Comparison of ENCODE assay signal across 8 cellular contexts in the genomic region with DNA sequence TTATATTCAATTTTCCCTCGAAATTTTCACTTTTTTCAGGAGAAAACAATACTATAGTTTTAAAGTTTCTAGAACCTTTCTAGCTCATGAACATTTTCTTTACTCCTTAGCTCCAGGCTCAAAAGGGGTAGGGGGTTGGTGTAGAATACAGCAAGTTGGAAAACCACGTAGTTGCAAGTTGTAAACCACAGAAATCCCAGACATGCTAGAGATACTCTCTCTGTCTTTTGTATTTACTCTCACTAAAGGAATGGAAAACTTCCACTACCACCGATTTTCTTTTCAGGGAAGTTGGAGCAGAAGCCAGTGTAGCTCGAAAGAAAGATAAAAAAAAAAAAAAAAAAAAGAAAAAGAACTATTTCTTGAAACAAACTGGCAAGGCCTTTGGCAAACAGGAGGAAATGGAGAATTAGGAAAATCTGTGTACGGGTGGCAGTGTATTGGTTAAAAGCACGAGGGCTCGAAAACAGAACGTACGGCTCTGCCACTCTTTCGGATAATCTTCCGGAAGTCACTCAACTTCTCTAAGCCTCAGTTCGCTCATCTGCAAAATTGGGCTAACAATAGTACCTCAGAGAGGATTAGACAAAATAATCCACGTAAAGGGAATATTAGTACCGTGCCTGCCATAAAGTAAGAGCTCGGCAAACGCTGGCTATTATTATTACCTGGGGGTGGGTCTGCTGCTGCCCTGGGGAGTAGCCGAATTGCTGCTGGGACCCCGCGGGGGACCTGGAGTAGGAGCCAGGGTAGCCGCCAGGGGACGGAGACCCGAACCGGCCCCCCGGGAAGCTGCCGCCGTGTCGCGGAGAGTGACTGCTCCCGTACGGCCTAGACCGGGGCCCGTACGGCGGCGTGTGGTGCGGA. TPM values are rescaled to one million over a fixed set of nuclear protein-coding genes. Genes with fewer than 3 reads are reported as not detected.
DNase-seq lines count a peak whose midpoint lies in the region; ATAC-seq and TF ChIP-seq lines count a peak whose summit lies in the region.

No MANE protein-coding gene starts in this region.

- CTCF ChIA-PET in Calu3 (lab: Charles Lee), result interaction anchor here (0.6 to 2.0 kb wide), 5 partner anchors 13 to 237 kb away, joined by 3 to 4 read pairs (median 3); no protein-coding TSS in a partner anchor

- peak overlapping the region; percentile 87; the same call in 1 of the 2 replicates for H3K27ac ChIP-seq in HUES6 (ENCODE audit: low read depth, low read length)

- H3K27ac Mint-ChIP-seq in Calu3 (ENCODE audit: unreplicated experiment) (peak overlapping the region; percentile 95), progenitor cell of endocrine pancreas (peak overlapping the region; percentile 99)
- H3K27ac Mint-ChIP-seq in activated T-helper 1 cell treated with anti-CD3 and anti-CD28 coated beads, Interleukin-12 subunit alpha, Interleukin-12 subunit beta, Interleukin-2, Interleukin-4 antibody, amounts not matched to agents 30 ng/mL and 10 ng/mL and 1 ng/mL, durations not matched to agents 14 hours and 24 hours and 36 hours, result peak overlapping the region; percentile 85

- peaks cover 24% of the 10 kb centered on the region for H3K4me1 Mint-ChIP-seq in Calu3 (ENCODE audit: low read depth, unreplicated experiment)
- H3K4me1 Mint-ChIP-seq in activated T-helper 1 cell treated with anti-CD3 and anti-CD28 coated beads, Interleukin-12 subunit alpha, Interleukin-12 subunit beta, Interleukin-2, Interleukin-4 antibody, amounts not matched to agents 30 ng/mL and 10 ng/mL and 1 ng/mL, durations not matched to agents 14 hours and 24 hours and 36 hours (ENCODE audit: low read depth), result peaks cover 23% of the 10 kb centered on the region
- peaks cover 11% of the 10 kb centered on the region for H3K4me1 Mint-ChIP-seq in progenitor cell of endocrine pancreas (ENCODE audit: low read depth)

- BruUV-seq in Calu3 (replicated peaks; lab: Mats Ljungman, UMichigan), result TSS peak; percentile 69

- peak overlapping the region; percentile 97 for H3K4me3 ChIP-seq in HUES6 (ENCODE audit: low read depth, low read length)

- H3K4me1 ChIP-seq in HUES6 (ENCODE audit: control insufficient read depth, insufficient read depth, low read length), result peaks cover 6% of the 10 kb centered on the region; the same call in 1 of the 2 replicates

- H3K27me3 Mint-ChIP-seq in Calu3 (ENCODE audit: unreplicated experiment) (no peaks in the 10 kb centered on the region), progenitor cell of endocrine pancreas (no peaks in the 10 kb centered on the region)
- peaks cover 13% of the 10 kb centered on the region for H3K27me3 Mint-ChIP-seq in activated T-helper 1 cell treated with anti-CD3 and anti-CD28 coated beads, Interleukin-12 subunit alpha, Interleukin-12 subunit beta, Interleukin-2, Interleukin-4 antibody, amounts not matched to agents 30 ng/mL and 10 ng/mL and 1 ng/mL, durations not matched to agents 14 hours and 24 hours and 36 hours (ENCODE audit: insufficient read depth)

- TF ChIP-seq CTCF in Calu3 (IDR thresholded peaks at IDR 0.05; ENCODE audit: unreplicated experiment) (no peak), progenitor cell of endocrine pancreas (IDR thresholded peaks at IDR 0.05; ENCODE audit: unreplicated experiment) (no peak)

- H3K9me3 Mint-ChIP-seq in Calu3 (ENCODE audit: low read depth, unreplicated experiment), result no peaks in the 10 kb centered on the region
- no peaks in the 10 kb centered on the region for H3K9me3 Mint-ChIP-seq in activated T-helper 1 cell treated with anti-CD3 and anti-CD28 coated beads, Interleukin-12 subunit alpha, Interleukin-12 subunit beta, Interleukin-2, Interleukin-4 antibody, amounts not matched to agents 30 ng/mL and 10 ng/mL and 1 ng/mL, durations not matched to agents 14 hours and 24 hours and 36 hours
- no peaks in the 10 kb centered on the region for H3K9me3 Mint-ChIP-seq in progenitor cell of endocrine pancreas (ENCODE audit: low read depth)

- H3K9me3 ChIP-seq in HUES6 (ENCODE audit: control insufficient read depth, insufficient read depth, low read depth, low read length), result no peaks in the 10 kb centered on the region

- peaks cover 16% of the 10 kb centered on the region for H3K27me3 ChIP-seq in HUES6 (ENCODE audit: control insufficient read depth, insufficient read depth, low read length)

- peaks cover 3% of the 10 kb centered on the region for H3K36me3 ChIP-seq in HUES6 (ENCODE audit: control insufficient read depth, insufficient read depth, low read length)

- ATAC-seq in GM19452 (IDR thresholded peaks at IDR 0.05; ENCODE audit: unreplicated experiment) (peak; percentile 2), Right ventricle myocardium superior (ENCODE audit: poor library complexity) (peak; percentile 78)

- H3K36me3 Mint-ChIP-seq in Calu3 (ENCODE audit: insufficient read depth, unreplicated experiment), result peaks cover 41% of the 10 kb centered on the region
- H3K36me3 Mint-ChIP-seq in activated T-helper 1 cell treated with anti-CD3 and anti-CD28 coated beads, Interleukin-12 subunit alpha, Interleukin-12 subunit beta, Interleukin-2, Interleukin-4 antibody, amounts not matched to agents 30 ng/mL and 10 ng/mL and 1 ng/mL, durations not matched to agents 14 hours and 24 hours and 36 hours (ENCODE audit: low read depth), result peaks cover 8% of the 10 kb centered on the region
- peaks cover 1% of the 10 kb centered on the region for H3K36me3 Mint-ChIP-seq in progenitor cell of endocrine pancreas (ENCODE audit: insufficient read depth)

- DNase-seq in Calu3, result no peak
- no peak for DNase-seq in activated T-helper 1 cell treated with anti-CD3 and anti-CD28 coated beads, Interleukin-12 subunit alpha, Interleukin-12 subunit beta, Interleukin-2, Interleukin-4 antibody, amounts not matched to agents 30 ng/mL and 10 ng/mL and 1 ng/mL, durations not matched to agents 14 hours and 24 hours and 36 hours (ENCODE audit: low spot score)
- DNase-seq in Right ventricle myocardium superior, result no peak
- peak; percentile 43 for DNase-seq in progenitor cell of endocrine pancreas (ENCODE audit: low spot score, unreplicated experiment)
- no peak for DNase-seq in NCI-H774 (lab: John Stamatoyannopoulos, UW)
- DNase-seq in activated CD8-positive, alpha-beta memory T cell treated with anti-CD3 and anti-CD28 coated beads, Interleukin-2, amount 50 U/mL, for 48 hours, result no peak

- intact Hi-C loops in Calu3 (cut with micrococcal nuclease; ENCODE audit: unreplicated experiment), result loop anchor here (10.0 kb wide), 1 partner anchor 239 kb away; no protein-coding TSS in a partner anchor
- intact Hi-C loops in activated T-helper 1 cell treated with anti-CD3 and anti-CD28 coated beads, Interleukin-12 subunit alpha, Interleukin-12 subunit beta, Interleukin-2, Interleukin-4 antibody, amounts not matched to agents 30 ng/mL and 10 ng/mL and 1 ng/mL, durations not matched to agents 14 hours and 24 hours and 36 hours (cut with micrococcal nuclease), result loop anchor here (1.0 to 10.0 kb wide), 9 partner anchors 81 to 1959 kb away; a partner anchor contains a TSS
- intact Hi-C loops in Right ventricle myocardium superior (cut with DNase I), result no loop called here

- H3K4me3 Mint-ChIP-seq in Calu3 (ENCODE audit: low read depth, unreplicated experiment), result peak overlapping the region; percentile 96
- H3K4me3 Mint-ChIP-seq in activated T-helper 1 cell treated with anti-CD3 and anti-CD28 coated beads, Interleukin-12 subunit alpha, Interleukin-12 subunit beta, Interleukin-2, Interleukin-4 antibody, amounts not matched to agents 30 ng/mL and 10 ng/mL and 1 ng/mL, durations not matched to agents 14 hours and 24 hours and 36 hours, result peak overlapping the region; percentile 91
- H3K4me3 Mint-ChIP-seq in progenitor cell of endocrine pancreas (ENCODE audit: low read depth), result peak overlapping the region; percentile 98

- H3K9ac ChIP-seq in HUES6 (ENCODE audit: low read length), result peak overlapping the region; percentile 87

RNA-seq across cellular contexts. Expression of a gene that starts 0.6 kb away (rescaled TPM):
- total RNA-seq in Calu3 (2022), result 59.1 and 62.7 TPM in 2 replicates
- total RNA-seq in activated T-helper 1 cell treated with anti-CD3 and anti-CD28 coated beads, Interleukin-12 subunit alpha, Interleukin-12 subunit beta, Interleukin-2, Interleukin-4 antibody, amounts not matched to agents 30 ng/mL and 10 ng/mL and 1 ng/mL, durations not matched to agents 14 hours and 24 hours and 36 hours, result 36.0 and 36.3 TPM in 2 replicates
- total RNA-seq in Right ventricle myocardium superior, result 13.6 TPM
- total RNA-seq in progenitor cell of endocrine pancreas, result 36.0 and 38.0 TPM in 2 replicates

RNA-seq across cellular contexts. Expression of a gene that starts 1.0 kb away (rescaled TPM):
- total RNA-seq in Calu3 (2022), result 1.6 and 3.5 TPM in 2 replicates
- total RNA-seq in activated T-helper 1 cell treated with anti-CD3 and anti-CD28 coated beads, Interleukin-12 subunit alpha, Interleukin-12 subunit beta, Interleukin-2, Interleukin-4 antibody, amounts not matched to agents 30 ng/mL and 10 ng/mL and 1 ng/mL, durations not matched to agents 14 hours and 24 hours and 36 hours, result 0.93 TPM in 1 of 2 replicates, not detected in the other
- total RNA-seq in Right ventricle myocardium superior, result 8.4 TPM
- total RNA-seq in progenitor cell of endocrine pancreas, result 5.7 and 6.2 TPM in 2 replicates
